ENCODE assay signal across 22 cellular contexts in genomic region chr1:185463011-185463410, GRCh38.
"Had no signal": no experiment of that assay in that cellular context is flagged by ENCODE, and none has a peak within 500 bp of the region (broad histone marks: within the 10 kb centered on the region; RNA-seq: fewer than 3 reads in every experiment).

No MANE protein-coding gene starts in this region.

- DNase-seq: activated CD4-positive, alpha-beta T cell treated with anti-CD3 and anti-CD28 coated beads for 48 hours; activated CD8-positive, alpha-beta T cell treated with anti-CD3 and anti-CD28 coated beads for 36 hours; activated effector memory CD4-positive, alpha-beta T cell treated with Interleukin-2 at 50 U/mL for 16 hours; activated T-cell treated with anti-CD3 and anti-CD28 coated beads, Interleukin-2, amount 50 U/mL, for 4 hours; adrenal gland; caudate nucleus; colonic mucosa; heart left ventricle; left lung; mammary epithelial cell; naive thymus-derived CD8-positive, alpha-beta T cell; nucleus accumbens; right cardiac atrium; stimulated activated CD4-positive, alpha-beta T cell treated with anti-CD3 and anti-CD28 coated beads, Interleukin-4, amount 100 ng/mL, for 4 hours; stimulated activated CD8-positive, alpha-beta memory T cell treated with anti-CD3 and anti-CD28 coated beads, Interleukin-4, amount 100 ng/mL, for 48 hours; stimulated activated naive CD4-positive, alpha-beta T cell treated with Interleukin-2 at 50 U/mL for 16 hours; substantia nigra; T-helper 2 cell; uterus had no signal

- H3K27ac ChIP-seq: adrenal gland, colonic mucosa, heart left ventricle, left lung, tibial nerve, uterus had no signal

- ATAC-seq: activated CD8-positive, alpha-beta T cell treated with anti-CD3 and anti-CD28 coated beads for 36 hours; activated T-cell treated with anti-CD3 and anti-CD28 coated beads, Interleukin-2, amount 50 U/mL, for 4 hours; heart left ventricle; left lung; naive thymus-derived CD8-positive, alpha-beta T cell; right cardiac atrium; WTC11 had no signal

- H3K27me3 ChIP-seq: adrenal gland, colonic mucosa, heart left ventricle, left lung, tibial nerve, uterus had no signal

- H3K36me3 ChIP-seq: adrenal gland, colonic mucosa, heart left ventricle, left lung, tibial nerve, uterus had no signal

- H3K4me3 ChIP-seq: adrenal gland, colonic mucosa, heart left ventricle, left lung, smooth muscle cell, tibial nerve, uterus had no signal

- H3K4me1 ChIP-seq: colonic mucosa, heart left ventricle, left lung, tibial nerve, uterus had no signal

- H3K9me3 ChIP-seq: adrenal gland, colonic mucosa, left lung, tibial nerve, uterus had no signal
